In the genomic region with DNA sequence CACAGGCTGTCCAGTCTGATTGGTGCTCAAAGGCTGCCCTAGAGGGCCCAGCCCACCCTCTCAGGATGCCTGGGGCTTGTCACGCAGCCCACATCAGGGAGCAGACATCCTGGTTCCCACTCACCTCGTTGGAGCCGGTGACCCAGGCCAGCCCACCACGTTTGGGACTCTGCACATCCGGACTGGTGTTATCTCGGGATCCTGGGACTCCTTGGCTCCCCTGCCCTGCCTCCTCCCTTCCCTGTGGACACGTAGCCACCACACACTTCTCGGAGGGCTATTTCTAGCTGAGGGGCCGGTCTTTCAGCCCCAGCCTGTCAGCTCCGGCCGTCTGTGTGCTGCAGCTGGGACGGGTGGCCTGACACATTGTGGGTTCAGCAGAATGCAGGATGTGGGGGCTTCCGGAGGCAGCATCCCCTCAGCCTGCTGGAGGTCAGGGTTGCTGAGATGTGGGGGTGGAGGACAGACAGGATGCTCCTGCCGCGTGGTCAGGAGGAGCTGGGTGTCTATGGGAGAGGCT, we compare ENCODE assay signal across 1 cellular context.
TF ChIP-seq lines count a peak whose summit lies in the region.

No MANE protein-coding gene starts in this region.

TF ChIP-seq in IMR-90, 13 proteins besides CTCF, POLR2A, EP300 and RAD21:
- TF ChIP-seq CEBPB (IDR thresholded peaks at IDR 0.05; ENCODE audit: low read depth, low read length) (no peak), MAFK (IDR thresholded peaks at IDR 0.05; ENCODE audit: low read depth, low read length) (no peak), SMC3 (IDR thresholded peaks at IDR 0.05; ENCODE audit: low read depth, low read length) (no peak), RCOR1 (IDR thresholded peaks at IDR 0.05; ENCODE audit: insufficient replicate concordance, low read length) (no peak), MAZ (IDR thresholded peaks at IDR 0.05; ENCODE audit: borderline replicate concordance, low read depth, low read length) (no peak), CHD1 (IDR thresholded peaks at IDR 0.05; ENCODE audit: low read depth, low read length) (no peak), NFE2L2 (IDR thresholded peaks at IDR 0.05; ENCODE audit: low read depth, low read length) (no peak)
